In the genomic region with DNA sequence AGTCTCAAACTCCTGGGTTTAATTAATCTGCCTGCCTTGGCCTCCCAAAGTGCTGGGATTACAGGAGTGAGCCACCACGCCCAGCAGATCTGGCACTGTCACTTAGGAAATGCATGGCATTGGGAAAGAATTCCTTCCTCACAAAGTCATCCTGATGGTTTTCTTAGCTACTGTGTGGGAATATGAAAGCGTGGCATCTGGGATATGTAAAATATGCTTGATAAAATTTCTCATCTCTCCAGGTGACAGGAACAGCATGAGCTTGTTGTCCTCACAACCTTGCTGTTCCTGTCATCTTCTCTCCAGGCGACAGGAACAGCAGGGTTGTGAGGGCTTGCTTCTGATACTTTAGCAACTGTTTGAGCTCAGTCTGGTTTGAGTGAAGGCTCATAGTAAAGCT, we compare ENCODE assay signal across 26 cellular contexts. TPM values are rescaled to one million over a fixed set of nuclear protein-coding genes. Genes with fewer than 3 reads are reported as not detected.
A peak's percentile ranks its signal among the peaks of the same experiment; 100 is the strongest.
DNase-seq lines count a peak whose midpoint lies in the region; ATAC-seq, FAIRE-seq and TF ChIP-seq lines count a peak whose summit lies in the region.
"Had no signal": no experiment of that assay in that cellular context is flagged by ENCODE, and none has a peak within 500 bp of the region (broad histone marks: within the 10 kb centered on the region; RNA-seq: fewer than 3 reads in every experiment).

No MANE protein-coding gene starts in this region.

- H3K4me2 ChIP-seq in astrocyte (ENCODE audit: low read length) (no peak overlapping the region), mesendoderm (ENCODE audit: low read length) (no peak overlapping the region), GM23338 (no peak overlapping the region)

- ATAC-seq in GM21381 (IDR thresholded peaks at IDR 0.05; ENCODE audit: unreplicated experiment), result peak; percentile 3
- ATAC-seq in GM23338, result no peak
- no peak for ATAC-seq in T-cell (replicated peaks in 1 of 4)
- ATAC-seq: activated T-cell treated with anti-CD3 and anti-CD28 coated beads, Interleukin-2, amount 50 U/mL, for 4 hours had no signal

- H3K27me3 ChIP-seq in astrocyte (ENCODE audit: insufficient read depth, low read length) (no peaks in the 10 kb centered on the region), mesendoderm (ENCODE audit: insufficient read depth, low read length, poor library complexity) (no peaks in the 10 kb centered on the region), tibial artery (no peaks in the 10 kb centered on the region), GM23338 (ENCODE audit: insufficient read depth) (no peaks in the 10 kb centered on the region)
- H3K27me3 ChIP-seq: BE2C had no signal

- no peak overlapping the region for H2BK5ac ChIP-seq in mesendoderm (ENCODE audit: low read length)

- H3K4me1 ChIP-seq in astrocyte (ENCODE audit: insufficient read depth, low read length), result peaks cover 6% of the 10 kb centered on the region
- H3K4me1 ChIP-seq in mesendoderm (ENCODE audit: control insufficient read depth, low read depth, low read length), result no peaks in the 10 kb centered on the region
- peaks cover 0 to 22% (median 3%) of the 10 kb centered on the region in 4 donors for H3K4me1 ChIP-seq in tibial artery
- H3K4me1 ChIP-seq in GM23338 (ENCODE audit: insufficient read depth), result no peaks in the 10 kb centered on the region
- H3K4me1 ChIP-seq: BE2C, prostate gland had no signal

- H3K27ac Mint-ChIP-seq in astrocyte (ENCODE audit: unreplicated experiment), result peak overlapping the region; percentile 93
- no peak overlapping the region for H3K27ac Mint-ChIP-seq in GM23338
- no peak overlapping the region for H3K27ac Mint-ChIP-seq in T-cell
- H3K27ac Mint-ChIP-seq: activated naive CD4-positive, alpha-beta T cell treated with anti-CD3 and anti-CD28 coated beads, Interleukin-2, amount 10 ng/mL, durations not matched to agents 7 days and 5 days had no signal

- H3K9me3 ChIP-seq in astrocyte (ENCODE audit: insufficient read depth, low read depth, low read length) (no peaks in the 10 kb centered on the region), tibial artery (no peaks in the 10 kb centered on the region)
- H3K9me3 ChIP-seq: BE2C, prostate gland had no signal

- no peak overlapping the region for H3K56ac ChIP-seq in mesendoderm (ENCODE audit: low read length)

- CTCF ChIA-PET in T-cell (lab: Charles Lee), result interaction anchor here in 1 of 2 donors (0.7 to 0.9 kb wide), 2 partner anchors 14 to 421 kb away, joined by 3 read pairs; no protein-coding TSS in a partner anchor

- no peaks in the 10 kb centered on the region for H3K79me1 ChIP-seq in mesendoderm (ENCODE audit: low read length)

- H3K4ac ChIP-seq in mesendoderm (ENCODE audit: low read depth, low read length), result no peak overlapping the region

- H3K36me3 Mint-ChIP-seq in astrocyte (ENCODE audit: low read depth, unreplicated experiment) (no peaks in the 10 kb centered on the region), GM23338 (ENCODE audit: low read depth) (peaks cover 20% of the 10 kb centered on the region), T-cell (no peaks in the 10 kb centered on the region)
- H3K36me3 Mint-ChIP-seq: activated naive CD4-positive, alpha-beta T cell treated with anti-CD3 and anti-CD28 coated beads, Interleukin-2, amount 10 ng/mL, durations not matched to agents 7 days and 5 days had no signal

- no peak overlapping the region for H3K9ac ChIP-seq in astrocyte (ENCODE audit: low read length)
- H3K9ac ChIP-seq in mesendoderm (ENCODE audit: low read length), result no peak overlapping the region

- POLR2A ChIA-PET in T-cell (lab: Charles Lee), result interaction anchor here (0.5 to 0.6 kb wide), 2 partner anchors 20 to 71 kb away, joined by 3 read pairs; no protein-coding TSS in a partner anchor

- H3K4me1 Mint-ChIP-seq in astrocyte (ENCODE audit: low read depth, unreplicated experiment), result peaks cover 26% of the 10 kb centered on the region
- no peaks in the 10 kb centered on the region for H3K4me1 Mint-ChIP-seq in GM23338
- H3K4me1 Mint-ChIP-seq in T-cell, result no peaks in the 10 kb centered on the region
- H3K4me1 Mint-ChIP-seq: activated naive CD4-positive, alpha-beta T cell treated with anti-CD3 and anti-CD28 coated beads, Interleukin-2, amount 10 ng/mL, durations not matched to agents 7 days and 5 days had no signal

- DNase-seq in astrocyte (ENCODE audit: low read depth) (peak; percentile 25), mesendoderm (peak; percentile 56), tibial artery (no peak), GM23338 (ENCODE audit: low spot score) (no peak), T-cell (no peak), DMS53 (lab: John Stamatoyannopoulos, UW) (no peak), CD1c-positive myeloid dendritic cell (ENCODE audit: extremely low spot score) (no peak)
- DNase-seq: activated CD4-positive, CD25-positive, alpha-beta regulatory T cell treated with anti-CD3 and anti-CD28 coated beads, Interleukin-2, amount 50 U/mL, for 72 hours; activated CD8-positive, alpha-beta memory T cell treated with anti-CD3 and anti-CD28 coated beads for 24 hours; activated naive CD4-positive, alpha-beta T cell treated with anti-CD3 and anti-CD28 coated beads, Interleukin-2, amount 10 ng/mL, durations not matched to agents 7 days and 5 days; activated T-cell treated with anti-CD3 and anti-CD28 coated beads, Interleukin-2, amount 50 U/mL, for 4 hours; BE2C; cerebellar nuclear complex; effector CD4-positive, alpha-beta T cell; GDM1; Karpas-422; left cardiac atrium; midbrain; NCI-H1105; NCI-H524; stimulated activated CD4-positive, alpha-beta T cell treated with anti-CD3 and anti-CD28 coated beads, Interleukin-4, amount 100 ng/mL, for 24 hours had no signal

- no peaks in the 10 kb centered on the region for H4K20me1 ChIP-seq in astrocyte (ENCODE audit: insufficient read depth, low read length)
- H4K20me1 ChIP-seq in GM23338 (replicated peaks; ENCODE audit: insufficient read depth), result no peaks in the 10 kb centered on the region

- H3F3A ChIP-seq in GM23338 (replicated peaks; ENCODE audit: low read depth), result no peaks in the 10 kb centered on the region

- H4K8ac ChIP-seq in mesendoderm (ENCODE audit: low read depth, low read length), result no peak overlapping the region

- no peak overlapping the region for H2BK15ac ChIP-seq in mesendoderm (replicated peaks; ENCODE audit: low read depth)

- no CpG with 5 or more reads among the region's 3 CpGs for WGBS in mesendoderm (ENCODE audit: extremely low coverage, insufficient coverage, low lambda C conversion rate)

- no peak overlapping the region for H2AK5ac ChIP-seq in mesendoderm (ENCODE audit: low read length)

- H2AFZ ChIP-seq in astrocyte (ENCODE audit: low read depth, low read length) (no peak overlapping the region), GM23338 (no peak overlapping the region)

- H2BK120ac ChIP-seq in mesendoderm (ENCODE audit: low read depth, low read length), result no peak overlapping the region

- H3K4me3 Mint-ChIP-seq in astrocyte (ENCODE audit: unreplicated experiment), result no peak overlapping the region
- no peak overlapping the region for H3K4me3 Mint-ChIP-seq in GM23338
- no peak overlapping the region for H3K4me3 Mint-ChIP-seq in T-cell
- H3K4me3 Mint-ChIP-seq: activated naive CD4-positive, alpha-beta T cell treated with anti-CD3 and anti-CD28 coated beads, Interleukin-2, amount 10 ng/mL, durations not matched to agents 7 days and 5 days; activated T-cell treated with anti-CD3 and anti-CD28 coated beads, Interleukin-2, amount 50 U/mL, for 4 hours had no signal

- no peaks in the 10 kb centered on the region for H3K9me2 ChIP-seq in GM23338 (ENCODE audit: insufficient read depth)

- intact Hi-C loops in tibial artery (cut with DNase I; ENCODE audit: low total_unique reads), result no loop called here

- H3K4me3 ChIP-seq in astrocyte (ENCODE audit: insufficient read depth, low read depth, low read length), result no peak overlapping the region
- H3K4me3 ChIP-seq in mesendoderm (ENCODE audit: low read length), result no peak overlapping the region
- no peak overlapping the region for H3K4me3 ChIP-seq in tibial artery
- H3K4me3 ChIP-seq in GM23338, result no peak overlapping the region
- H3K4me3 ChIP-seq: prostate gland had no signal

- H3K27me3 Mint-ChIP-seq in astrocyte (ENCODE audit: low read depth, unreplicated experiment) (no peaks in the 10 kb centered on the region), GM23338 (ENCODE audit: insufficient read depth, low read depth, poor library complexity) (no peaks in the 10 kb centered on the region), T-cell (no peaks in the 10 kb centered on the region)

- H4K5ac ChIP-seq in mesendoderm (ENCODE audit: low read length), result no peak overlapping the region

- TF ChIP-seq CTCF in astrocyte (IDR thresholded peaks at IDR 0.05; ENCODE audit: insufficient read depth, low read depth, low read length) (no peak), tibial artery (IDR thresholded peaks at IDR 0.05) (no peak), GM23338 (conservative IDR thresholded peaks at IDR 0.05; ENCODE audit: low read depth in 2 of 2) (no peak)

- H3K27ac ChIP-seq in astrocyte (ENCODE audit: low read depth, low read length), result peak overlapping the region; percentile 56
- H3K27ac ChIP-seq in mesendoderm (ENCODE audit: low read depth, low read length), result no peak overlapping the region
- peak overlapping the region; percentile 39 to 45 for H3K27ac ChIP-seq in tibial artery
- no peak overlapping the region for H3K27ac ChIP-seq in GM23338 (ENCODE audit: low read depth)
- H3K27ac ChIP-seq: prostate gland had no signal

- no peaks in the 10 kb centered on the region for H3K36me3 ChIP-seq in astrocyte (ENCODE audit: insufficient read depth, low read length)
- no peaks in the 10 kb centered on the region for H3K36me3 ChIP-seq in mesendoderm (ENCODE audit: control insufficient read depth, insufficient read depth, low read length)
- H3K36me3 ChIP-seq in tibial artery, result no peaks in the 10 kb centered on the region
- no peaks in the 10 kb centered on the region; the same call in 1 of the 2 replicates for H3K36me3 ChIP-seq in GM23338 (ENCODE audit: insufficient read depth)
- H3K36me3 ChIP-seq: BE2C, prostate gland had no signal

- H3K23ac ChIP-seq in mesendoderm (ENCODE audit: low read length), result no peak overlapping the region

- H3K9me3 Mint-ChIP-seq in astrocyte (ENCODE audit: unreplicated experiment), result no peaks in the 10 kb centered on the region
- H3K9me3 Mint-ChIP-seq in GM23338, result peaks cover 18% of the 10 kb centered on the region
- H3K9me3 Mint-ChIP-seq in T-cell, result no peaks in the 10 kb centered on the region
- H3K9me3 Mint-ChIP-seq: activated naive CD4-positive, alpha-beta T cell treated with anti-CD3 and anti-CD28 coated beads, Interleukin-2, amount 10 ng/mL, durations not matched to agents 7 days and 5 days; activated T-cell treated with anti-CD3 and anti-CD28 coated beads, Interleukin-2, amount 50 U/mL, for 4 hours had no signal

- FAIRE-seq in astrocyte (lab: Jason Lieb, UNC), result no peak
- FAIRE-seq: HTR-8/SVneo had no signal

- no peak overlapping the region for H3K18ac ChIP-seq in mesendoderm (ENCODE audit: low read length)

- no peaks in the 10 kb centered on the region for H3K79me2 ChIP-seq in astrocyte (ENCODE audit: insufficient read depth, low read length)
- no peaks in the 10 kb centered on the region for H3K79me2 ChIP-seq in mesendoderm (ENCODE audit: control insufficient read depth, insufficient read depth, low read length)
- no peaks in the 10 kb centered on the region for H3K79me2 ChIP-seq in GM23338 (replicated peaks; ENCODE audit: insufficient read depth)

RNA-seq across cellular contexts. Expression of a gene that starts 16.1 kb away (rescaled TPM):
- total RNA-seq in astrocyte (not detected in 2 replicates), T-cell (under 1 TPM in 3 of 5 donors, not detected in 2; 0.10 to 0.35 (median 0.18) TPM)
- polyA plus RNA-seq in mesendoderm (2013, experiment 1 of 2), result 0.48 TPM
- 0.60 TPM for polyA plus RNA-seq in mesendoderm (2013, experiment 2 of 2)
- total RNA-seq in GM23338 (2014; rRNA removed; shearing (Covaris generic)), result not detected in 2 replicates
- polyA plus RNA-seq in GM23338 (2016; fragmentation: Nextera tagmentation; extraction: Ambion mirVana), result 0.31 TPM in 1 of 2 replicates, not detected in the other
- total RNA-seq: activated T-cell treated with anti-CD3 and anti-CD28 coated beads, Interleukin-2, amount 50 U/mL, for 4 hours; esophagus mucosa had no signal
- polyA plus RNA-seq: neural cell had no signal

RNA-seq across cellular contexts. Expression of a gene that starts 33.9 kb away (rescaled TPM):
- total RNA-seq in astrocyte (86.4 and 105 TPM in 2 replicates), T-cell (not detected)
- 1.2 TPM for polyA plus RNA-seq in mesendoderm (2013, experiment 1 of 2)
- polyA plus RNA-seq in mesendoderm (2013, experiment 2 of 2), result 1.3 TPM
- total RNA-seq in GM23338 (2014; rRNA removed; shearing (Covaris generic)), result 0.90 TPM in 1 of 2 replicates, not detected in the other
- 0.68 and 1.2 TPM in 2 replicates for polyA plus RNA-seq in GM23338 (2016; fragmentation: Nextera tagmentation; extraction: Ambion mirVana)
- total RNA-seq: activated T-cell treated with anti-CD3 and anti-CD28 coated beads, Interleukin-2, amount 50 U/mL, for 4 hours had no signal
- polyA plus RNA-seq: neural cell had no signal

Comparison
In these comparisons a context has a peak if more than half of its experiments do, and no peak if none do; other contexts are left out.
1. DNase-seq: peak in astrocyte (single experiment) and mesendoderm (single experiment); none in tibial artery (0 of 2), GM23338 (single experiment), T-cell (0 of 34), DMS53 (single experiment) and CD1c-positive myeloid dendritic cell (single experiment).
2. H3K27ac ChIP-seq: peak in astrocyte (single experiment) and tibial artery (2 of 2); none in mesendoderm (single experiment) and GM23338 (single experiment).
3. RNA of a gene that starts 33.9 kb away (total RNA-seq): 86.4 to 105 TPM in astrocyte; 0.90 TPM in GM23338 and not detected in T-cell; every median in the first group is over 10 times any median in the second.